Comparison of ENCODE assay signal across 7 cellular contexts in genomic region chr10:29386347-29386999, GRCh38.
A peak's percentile ranks its signal among the peaks of the same experiment; 100 is the strongest.
DNase-seq lines count a peak whose midpoint lies in the region; ATAC-seq and TF ChIP-seq lines count a peak whose summit lies in the region.

No MANE protein-coding gene starts in this region.

- TF ChIP-seq POLR2A in body of pancreas (IDR thresholded peaks at IDR 0.05): no peak
- TF ChIP-seq POLR2A in uterus (IDR thresholded peaks at IDR 0.05): no peak

- ATAC-seq in GM18873 (IDR thresholded peaks at IDR 0.05; ENCODE audit: low FRiP score, unreplicated experiment): peak; percentile 69
- peak; percentile 60 for ATAC-seq in body of pancreas

- intact Hi-C loops in body of pancreas (cut with DNase I) (no loop called here), uterus (cut with DNase I; ENCODE audit: low total_unique reads) (loop anchor here (10.0 kb wide), 1 partner anchor 68 kb away; no protein-coding TSS in a partner anchor)

- TF ChIP-seq CTCF in body of pancreas (IDR thresholded peaks at IDR 0.05) (peak; percentile 44 to 87 (median 75)), uterus (IDR thresholded peaks at IDR 0.05) (peak; percentile 60 to 78 (median 70))

- H3K36me3 ChIP-seq in body of pancreas (replicated peaks in 1 of 2; ENCODE audit: insufficient read depth in 1 of 2, low read depth in 2 of 2) (no peaks in the 10 kb centered on the region), uterus (no peaks in the 10 kb centered on the region)

- H3K4me3 ChIP-seq in body of pancreas (no peak overlapping the region), uterus (no peak overlapping the region)

- H3K27ac ChIP-seq in body of pancreas: no peak overlapping the region
- no peak overlapping the region for H3K27ac ChIP-seq in uterus

- DNase-seq in D341Med (ENCODE audit: low spot score) (peak; percentile 62), NCI-H146 (lab: John Stamatoyannopoulos, UW) (peak; percentile 57), body of pancreas (no peak), left kidney (ENCODE audit: low read depth, low spot score) (peak; percentile 72), uterus (no peak), NCI-H1930 (lab: John Stamatoyannopoulos, UW) (no peak)

- WGBS in body of pancreas, 2 donors: 37 to 39% methylated on average over 8 of the region's 8 CpGs

- H3K27me3 ChIP-seq in body of pancreas: no peaks in the 10 kb centered on the region
- no peaks in the 10 kb centered on the region for H3K27me3 ChIP-seq in uterus

- H3K9me3 ChIP-seq in body of pancreas (no peaks in the 10 kb centered on the region), uterus (no peaks in the 10 kb centered on the region)

- H3K4me1 ChIP-seq in body of pancreas: peaks cover 7% of the 10 kb centered on the region
- no peaks in the 10 kb centered on the region for H3K4me1 ChIP-seq in uterus

Comparison
In these comparisons a context has a peak if more than half of its experiments do, and no peak if none do; other contexts are left out.
1. DNase-seq: peak in D341Med (single experiment), NCI-H146 (single experiment) and left kidney (single experiment); none in body of pancreas (0 of 4), uterus (0 of 2) and NCI-H1930 (0 of 2).